In the genomic region with DNA sequence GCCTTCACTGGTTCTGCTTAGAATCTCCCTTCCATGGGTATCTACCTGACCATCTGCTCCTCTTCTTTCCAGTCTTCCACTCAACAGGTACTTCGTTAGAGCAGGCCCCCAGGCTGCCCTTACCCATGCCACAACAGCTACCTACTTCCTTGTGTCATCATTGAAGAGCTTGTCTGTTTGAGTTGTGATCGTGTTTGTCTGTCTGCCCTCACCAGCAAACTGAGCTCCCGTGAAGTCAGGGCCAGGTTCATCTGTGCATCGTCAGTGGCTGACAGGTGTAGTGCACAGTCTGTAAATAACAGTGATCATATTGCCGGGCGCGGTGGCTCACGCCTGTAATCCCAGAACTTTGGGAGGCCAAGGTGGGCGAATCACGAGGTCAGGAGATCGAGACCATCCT, we compare ENCODE assay signal across 27 cellular contexts. TPM values are rescaled to one million over a fixed set of nuclear protein-coding genes. Genes with fewer than 3 reads are reported as not detected.
DNase-seq lines count a peak whose midpoint lies in the region; ATAC-seq and TF ChIP-seq lines count a peak whose summit lies in the region.
"Had no signal": no experiment of that assay in that cellular context is flagged by ENCODE, and none has a peak within 500 bp of the region (broad histone marks: within the 10 kb centered on the region; RNA-seq: fewer than 3 reads in every experiment).

No MANE protein-coding gene starts in this region.

- 70 to 79% (median 73%) methylated on average over 11 of the region's 11 CpGs for WGBS in heart left ventricle, 4 donors

- H3K4me1 Mint-ChIP-seq in activated naive CD8-positive, alpha-beta T cell treated with anti-CD3 and anti-CD28 coated beads, Interleukin-2, amount 10 ng/mL, durations not matched to agents 7 days and 5 days = peaks cover 20% of the 10 kb centered on the region

- no peak overlapping the region for H3K4me3 Mint-ChIP-seq in activated naive CD8-positive, alpha-beta T cell treated with anti-CD3 and anti-CD28 coated beads, Interleukin-2, amount 10 ng/mL, durations not matched to agents 7 days and 5 days
- H3K4me3 Mint-ChIP-seq: activated CD4-positive, alpha-beta memory T cell treated with anti-CD3 and anti-CD28 coated beads, Interleukin-2, amount 10 ng/mL, durations not matched to agents 7 days and 5 days had no signal

- in situ Hi-C loops in gastrocnemius medialis (cut with MboI; ENCODE audit: low sequenced_read_pairs in 4 of 4) = loop anchor here in 2 of 4 donors (25.0 kb wide), 2 partner anchors 93 to 332 kb away; partner anchors contain the start of genes CCT6A (in 1 of the 2), PSPH (in 1 of the 2) and SUMF2 (in 1 of the 2)
- in situ Hi-C loops in KBM-7 (cut with MboI; ENCODE audit: low pct_unique_long_range_greater_than_20kb, low sequenced_read_pairs) = no loop called here

- POLR2A ChIA-PET in activated naive CD8-positive, alpha-beta T cell treated with anti-CD3 and anti-CD28 coated beads, Interleukin-2, amount 10 ng/mL, durations not matched to agents 7 days and 5 days (lab: Charles Lee) = interaction anchor here (1.1 kb wide), 1 partner anchor 137 kb away, joined by 3 read pairs; the partner anchor contains the start of gene CHCHD2

- intact Hi-C loops in heart left ventricle (cut with DNase I) (loop anchor here in 6 of 10 donors (5.0 to 10.0 kb wide), 6 partner anchors 85 to 605 kb away; partner anchors contain the start of genes VOPP1 (in 2 of the 6), ZNF713 (in 2 of the 6), LANCL2 (in 1 of the 6) and PHKG1 (in 1 of the 6)), cardiac septum (cut with DNase I) (no loop called here), gastrocnemius medialis (cut with DNase I; ENCODE audit: low total_unique reads) (loop anchor here (10.0 kb wide), 1 partner anchor 395 kb away; the partner anchor contains the start of gene VOPP1)

- H3K9me3 ChIP-seq in heart left ventricle (no peaks in the 10 kb centered on the region), gastrocnemius medialis (no peaks in the 10 kb centered on the region)
- H3K9me3 ChIP-seq: colonic mucosa, left lung, sigmoid colon, tibial nerve had no signal

- TF ChIP-seq CTCF in heart left ventricle (IDR thresholded peaks at IDR 0.05) (no peak), gastrocnemius medialis (IDR thresholded peaks at IDR 0.05 in 4 of 5, conservative IDR thresholded peaks at IDR 0.05 in 1 of 5) (no peak)

- no peaks in the 10 kb centered on the region for H3K9me3 Mint-ChIP-seq in activated naive CD8-positive, alpha-beta T cell treated with anti-CD3 and anti-CD28 coated beads, Interleukin-2, amount 10 ng/mL, durations not matched to agents 7 days and 5 days
- H3K9me3 Mint-ChIP-seq: activated CD4-positive, alpha-beta memory T cell treated with anti-CD3 and anti-CD28 coated beads, Interleukin-2, amount 10 ng/mL, durations not matched to agents 7 days and 5 days; activated T-helper 2 cell treated with anti-CD3 and anti-CD28 coated beads, Interferon-gamma antibody, Interleukin-2, Interleukin-4, amounts not matched to agents 10 μg/mL and 5 μg/mL and 100 μg/mL, durations not matched to agents 14 hours and 24 hours and 36 hours had no signal

- H3K27me3 Mint-ChIP-seq in activated naive CD8-positive, alpha-beta T cell treated with anti-CD3 and anti-CD28 coated beads, Interleukin-2, amount 10 ng/mL, durations not matched to agents 7 days and 5 days = no peaks in the 10 kb centered on the region
- H3K27me3 Mint-ChIP-seq: activated CD4-positive, alpha-beta memory T cell treated with anti-CD3 and anti-CD28 coated beads, Interleukin-2, amount 10 ng/mL, durations not matched to agents 7 days and 5 days; progenitor cell of endocrine pancreas had no signal

- H3K27ac Mint-ChIP-seq in activated naive CD8-positive, alpha-beta T cell treated with anti-CD3 and anti-CD28 coated beads, Interleukin-2, amount 10 ng/mL, durations not matched to agents 7 days and 5 days = peak overlapping the region; percentile 30
- H3K27ac Mint-ChIP-seq: activated CD4-positive, alpha-beta memory T cell treated with anti-CD3 and anti-CD28 coated beads, Interleukin-2, amount 10 ng/mL, durations not matched to agents 7 days and 5 days; activated T-helper 2 cell treated with anti-CD3 and anti-CD28 coated beads, Interferon-gamma antibody, Interleukin-2, Interleukin-4, amounts not matched to agents 10 μg/mL and 5 μg/mL and 100 μg/mL, durations not matched to agents 14 hours and 24 hours and 36 hours; progenitor cell of endocrine pancreas had no signal

- no peaks in the 10 kb centered on the region for H3K27me3 ChIP-seq in heart left ventricle
- no peaks in the 10 kb centered on the region for H3K27me3 ChIP-seq in gastrocnemius medialis
- H3K27me3 ChIP-seq: cardiac muscle cell, colonic mucosa, left lung, sigmoid colon, tibial nerve had no signal

- H3K36me3 ChIP-seq in heart left ventricle (peaks cover 0 to 12% (median 3%) of the 10 kb centered on the region in 9 donors), gastrocnemius medialis (no peaks in the 10 kb centered on the region)
- H3K36me3 ChIP-seq: cardiac muscle cell, colonic mucosa had no signal

- ATAC-seq in heart left ventricle (no peak), gastrocnemius medialis (no peak)
- ATAC-seq in activated naive CD8-positive, alpha-beta T cell treated with anti-CD3 and anti-CD28 coated beads, Interleukin-2, amount 10 ng/mL, durations not matched to agents 7 days and 5 days (ENCODE audit: low read depth) = no peak
- ATAC-seq: left lung had no signal

- peak overlapping the region in 8 of 12 donors; percentile 21 to 86 (median 26) for H3K27ac ChIP-seq in heart left ventricle
- H3K27ac ChIP-seq in gastrocnemius medialis = peak overlapping the region; percentile 96 to 98 (median 97)
- H3K27ac ChIP-seq: cardiac muscle cell, colonic mucosa, epithelial cell of prostate, HL-60, KMS-11, left lung, sigmoid colon, tibial nerve had no signal

- H3K4me1 ChIP-seq in heart left ventricle (peaks cover 0 to 68% (median 20%) of the 10 kb centered on the region in 12 donors), gastrocnemius medialis (peaks cover 74 to 84% of the 10 kb centered on the region in 2 donors)
- H3K4me1 ChIP-seq: colonic mucosa had no signal

- DNase-seq in heart left ventricle (no peak), cardiac septum (ENCODE audit: low spot score) (no peak), NCI-H510A treated with DMSO at 0.1 percent for 48 hours (lab: John Stamatoyannopoulos, UW) (peak; percentile 89), gastrocnemius medialis (peak; percentile 46 to 68), erythroblast (lab: John Stamatoyannopoulos, UW) (no peak), KBM-7 (no peak), NCI-H82 (lab: John Stamatoyannopoulos, UW) (no peak)
- DNase-seq in activated naive CD8-positive, alpha-beta T cell treated with anti-CD3 and anti-CD28 coated beads, Interleukin-2, amount 10 ng/mL, durations not matched to agents 7 days and 5 days = no peak
- DNase-seq: ACHN; activated CD4-positive, alpha-beta memory T cell treated with anti-CD3 and anti-CD28 coated beads, Interleukin-2, amount 10 ng/mL, durations not matched to agents 7 days and 5 days; activated CD4-positive, CD25-positive, alpha-beta regulatory T cell treated with anti-CD3 and anti-CD28 coated beads, Interleukin-2, amount 50 U/mL, for 72 hours; activated CD8-positive, alpha-beta memory T cell treated with anti-CD3 and anti-CD28 coated beads, Interleukin-2, amount 50 U/mL, for 4 hours; colonic mucosa; COR-L47; effector CD8-positive, alpha-beta T cell; H7; left lung; NCI-H1417 treated with DMSO at 0.1 percent for 48 hours; sigmoid colon; stimulated activated CD4-positive, alpha-beta T cell treated with anti-CD3 and anti-CD28 coated beads, Interleukin-4, amount 100 ng/mL, for 1 hour had no signal

- peaks cover 17% of the 10 kb centered on the region for H3K36me3 Mint-ChIP-seq in activated naive CD8-positive, alpha-beta T cell treated with anti-CD3 and anti-CD28 coated beads, Interleukin-2, amount 10 ng/mL, durations not matched to agents 7 days and 5 days

- H3K4me3 ChIP-seq in heart left ventricle (no peak overlapping the region), gastrocnemius medialis (no peak overlapping the region)
- H3K4me3 ChIP-seq: cardiac muscle cell, colonic mucosa, left lung, sigmoid colon, tibial nerve had no signal

- no peak for TF ChIP-seq POLR2A in heart left ventricle (IDR thresholded peaks at IDR 0.05)
- TF ChIP-seq POLR2A in gastrocnemius medialis (IDR thresholded peaks at IDR 0.05) = peak; percentile 32 to 64
- no peak for TF ChIP-seq POLR2A in erythroblast (IDR thresholded peaks at IDR 0.05; ENCODE audit: low read length)

RNA-seq across cellular contexts. Expression of gene NIPSNAP2, which starts 5.0 kb away (rescaled TPM):
- total RNA-seq in heart left ventricle (100 to 1,000 TPM; 184 to 529 (median 329) TPM), cardiac septum (251 TPM), gastrocnemius medialis (100 to 1,000 TPM; 234 to 382 (median 354) TPM)
- 100 to 1,000 TPM; 119 to 158 TPM for polyA plus RNA-seq in heart left ventricle
- total RNA-seq in activated naive CD8-positive, alpha-beta T cell treated with anti-CD3 and anti-CD28 coated beads, Interleukin-2, amount 10 ng/mL, durations not matched to agents 7 days and 5 days = 10 to 100 TPM; 29.6 to 32.6 TPM

RNA-seq across cellular contexts. Expression of gene MRPS17, which starts 17.7 kb away (rescaled TPM):
- total RNA-seq in heart left ventricle (10 to 100 TPM; 14.8 to 24.2 (median 19.0) TPM), cardiac septum (13.4 TPM), gastrocnemius medialis (10 to 100 TPM; 14.0 to 38.3 (median 22.0) TPM)
- polyA plus RNA-seq in heart left ventricle = 10 to 100 TPM; 17.6 to 28.1 TPM
- total RNA-seq in activated naive CD8-positive, alpha-beta T cell treated with anti-CD3 and anti-CD28 coated beads, Interleukin-2, amount 10 ng/mL, durations not matched to agents 7 days and 5 days = 10 to 100 TPM; 12.3 to 15.3 TPM

Comparison
In these comparisons a context has a peak if more than half of its experiments do, and no peak if none do; other contexts are left out.
1. DNase-seq: peak in NCI-H510A treated with DMSO at 0.1 percent for 48 hours (single experiment) and gastrocnemius medialis (2 of 2); none in heart left ventricle (0 of 5), cardiac septum (single experiment), activated naive CD8-positive, alpha-beta T cell treated with anti-CD3 and anti-CD28 coated beads, Interleukin-2, amount 10 ng/mL, durations not matched to agents 7 days and 5 days (single experiment), erythroblast (0 of 2), KBM-7 (single experiment) and NCI-H82 (single experiment).
2. POLR2A ChIP-seq: peak in gastrocnemius medialis (2 of 2); none in heart left ventricle (0 of 2) and erythroblast (single experiment).